In the genomic region with DNA sequence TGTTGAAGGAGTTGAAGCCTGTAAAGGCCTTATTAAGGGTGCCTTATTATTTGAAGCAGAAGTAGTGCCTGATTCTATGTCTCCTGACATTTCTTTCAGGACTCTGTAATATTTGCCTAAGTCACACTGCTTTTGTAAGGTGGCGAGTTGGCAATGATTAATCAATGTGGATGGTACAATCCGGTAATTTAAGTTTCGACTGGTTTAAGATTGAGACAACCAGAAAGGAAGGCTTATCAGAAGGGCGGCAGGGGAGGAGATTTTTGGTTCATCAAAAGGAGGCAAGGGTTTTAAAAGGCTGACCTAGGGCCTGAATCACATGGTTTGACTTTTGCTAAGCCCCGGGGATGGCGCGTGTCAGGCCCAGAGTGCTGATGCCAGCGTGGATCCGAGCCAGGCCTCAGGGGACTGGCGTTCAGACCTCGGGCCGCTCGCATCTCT, we compare ENCODE assay signal across 8 cellular contexts. TPM values are rescaled to one million over a fixed set of nuclear protein-coding genes. Genes with fewer than 3 reads are reported as not detected.
DNase-seq lines count a peak whose midpoint lies in the region; ATAC-seq and TF ChIP-seq lines count a peak whose summit lies in the region.

No MANE protein-coding gene starts in this region.

- H3K4me3 ChIP-seq in left ventricle myocardium inferior: peak overlapping the region; percentile 88
- H3K4me3 ChIP-seq in breast epithelium: peak overlapping the region; percentile 68 to 90 (median 90)
- H3K4me3 ChIP-seq in mucosa of descending colon: peak overlapping the region; percentile 73

- H3K36me3 ChIP-seq in left ventricle myocardium inferior (no peaks in the 10 kb centered on the region), breast epithelium (no peaks in the 10 kb centered on the region), mucosa of descending colon (ENCODE audit: low read depth) (no peaks in the 10 kb centered on the region)

- H3K4me1 ChIP-seq in left ventricle myocardium inferior (peaks cover 59% of the 10 kb centered on the region), breast epithelium (peaks cover 0 to 23% of the 10 kb centered on the region in 2 donors), mucosa of descending colon (ENCODE audit: low read depth) (peaks cover 18% of the 10 kb centered on the region)

- TF ChIP-seq POLR2A in breast epithelium (IDR thresholded peaks at IDR 0.05): no peak

- ATAC-seq in left cardiac atrium: no peak
- peak; percentile 5 for ATAC-seq in mucosa of descending colon

- peak overlapping the region; percentile 100 for H3K27ac ChIP-seq in left ventricle myocardium inferior (replicated peaks)
- peak overlapping the region; percentile 98 to 99 for H3K27ac ChIP-seq in breast epithelium

- no peak for TF ChIP-seq CTCF in left ventricle myocardium inferior (IDR thresholded peaks at IDR 0.05; ENCODE audit: borderline replicate concordance)
- TF ChIP-seq CTCF in breast epithelium (IDR thresholded peaks at IDR 0.05): no peak
- TF ChIP-seq CTCF in mucosa of descending colon (IDR thresholded peaks at IDR 0.05): no peak

- H3K27me3 ChIP-seq in left ventricle myocardium inferior (ENCODE audit: low read depth): no peaks in the 10 kb centered on the region
- no peaks in the 10 kb centered on the region for H3K27me3 ChIP-seq in breast epithelium

- CTCF ChIA-PET in HEK293T (lab: Yijun Ruan, JAX): interaction anchor here (0.6 kb wide), 1 partner anchor 41 kb away, joined by 5 read pairs; no protein-coding TSS in a partner anchor

- POLR2A ChIA-PET in HEK293T (lab: Yijun Ruan, JAX): no interaction called here

- H3K9me3 ChIP-seq in left ventricle myocardium inferior (replicated peaks) (no peaks in the 10 kb centered on the region), breast epithelium (no peaks in the 10 kb centered on the region), mucosa of descending colon (no peaks in the 10 kb centered on the region)

- intact Hi-C loops in left ventricle myocardium inferior (cut with micrococcal nuclease): no loop called here
- intact Hi-C loops in left cardiac atrium (cut with DNase I): no loop called here
- intact Hi-C loops in breast epithelium (cut with DNase I; ENCODE audit: low total_unique reads): no loop called here
- intact Hi-C loops in mucosa of descending colon (cut with DNase I, micrococcal nuclease): no loop called here

- DNase-seq in left ventricle myocardium inferior (no peak), left cardiac atrium (no peak), breast epithelium (ENCODE audit: low spot score in 2 of 2) (no peak), mucosa of descending colon (no peak), COLO668 (lab: John Stamatoyannopoulos, UW; ENCODE audit: unreplicated experiment) (no peak), NCI-H526 (lab: John Stamatoyannopoulos, UW) (no peak), HEK293T (ENCODE audit: extremely low spot score) (no peak)
- no peak for DNase-seq in activated effector memory CD4-positive, alpha-beta T cell treated with anti-CD3 and anti-CD28 coated beads, Interleukin-2, amount 50 U/mL, for 16 hours

TF ChIP-seq in HEK293T, 16 proteins besides CTCF, POLR2A, EP300 and RAD21:
- TF ChIP-seq FOXA1 (IDR thresholded peaks at IDR 0.05) (no peak), SUZ12 (IDR thresholded peaks at IDR 0.05) (no peak), LEF1 (IDR thresholded peaks at IDR 0.05; ENCODE audit: borderline replicate concordance) (no peak), FOXM1 (IDR thresholded peaks at IDR 0.05; ENCODE audit: borderline replicate concordance) (no peak), TARDBP (IDR thresholded peaks at IDR 0.05) (no peak), ZNF384 (IDR thresholded peaks at IDR 0.05) (no peak), CTBP1 (IDR thresholded peaks at IDR 0.05; ENCODE audit: borderline replicate concordance) (no peak), HDGF (IDR thresholded peaks at IDR 0.05; ENCODE audit: borderline replicate concordance) (no peak), ARNT (IDR thresholded peaks at IDR 0.05) (no peak), SP1 (IDR thresholded peaks at IDR 0.05) (no peak), ELF4 (IDR thresholded peaks at IDR 0.05) (no peak), BHLHE40 (IDR thresholded peaks at IDR 0.05; ENCODE audit: borderline replicate concordance) (no peak), FOXK2 (IDR thresholded peaks at IDR 0.05) (no peak), NFRKB (IDR thresholded peaks at IDR 0.05) (no peak), L3MBTL2 (conservative IDR thresholded peaks at IDR 0.05) (no peak)
- TF ChIP-seq, protein P1, sequence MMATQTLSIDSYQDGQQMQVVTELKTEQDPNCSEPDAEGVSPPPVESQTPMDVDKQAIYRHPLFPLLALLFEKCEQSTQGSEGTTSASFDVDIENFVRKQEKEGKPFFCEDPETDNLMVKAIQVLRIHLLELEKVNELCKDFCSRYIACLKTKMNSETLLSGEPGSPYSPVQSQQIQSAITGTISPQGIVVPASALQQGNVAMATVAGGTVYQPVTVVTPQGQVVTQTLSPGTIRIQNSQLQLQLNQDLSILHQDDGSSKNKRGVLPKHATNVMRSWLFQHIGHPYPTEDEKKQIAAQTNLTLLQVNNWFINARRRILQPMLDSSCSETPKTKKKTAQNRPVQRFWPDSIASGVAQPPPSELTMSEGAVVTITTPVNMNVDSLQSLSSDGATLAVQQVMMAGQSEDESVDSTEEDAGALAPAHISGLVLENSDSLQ (IDR thresholded peaks at IDR 0.05): no peak

RNA-seq across cellular contexts. Expression of a gene that starts 0.8 kb away (rescaled TPM):
- total RNA-seq in left ventricle myocardium inferior (47.7 TPM), left cardiac atrium (10 to 100 TPM; 60.3 to 62.2 TPM), breast epithelium (100 to 1,000 TPM in 2 of 3 donors, 10 to 100 TPM in 1; 95.0 to 142 (median 114) TPM), mucosa of descending colon (10 to 100 TPM; 52.6 to 85.0 (median 64.9) TPM)

RNA-seq across cellular contexts. Expression of a gene that starts 19.8 kb away (rescaled TPM):
- not detected for total RNA-seq in left ventricle myocardium inferior
- not detected for total RNA-seq in left cardiac atrium
- total RNA-seq in breast epithelium: not detected
- not detected for total RNA-seq in mucosa of descending colon

RNA-seq across cellular contexts. Expression of a gene that starts 59.9 kb away (rescaled TPM):
- total RNA-seq in left ventricle myocardium inferior (18.4 TPM), left cardiac atrium (10 to 100 TPM; 21.0 to 22.4 TPM), breast epithelium (10 to 100 TPM; 26.2 to 38.8 (median 26.4) TPM), mucosa of descending colon (10 to 100 TPM; 19.7 to 26.9 (median 25.4) TPM)
